In the genomic region with DNA sequence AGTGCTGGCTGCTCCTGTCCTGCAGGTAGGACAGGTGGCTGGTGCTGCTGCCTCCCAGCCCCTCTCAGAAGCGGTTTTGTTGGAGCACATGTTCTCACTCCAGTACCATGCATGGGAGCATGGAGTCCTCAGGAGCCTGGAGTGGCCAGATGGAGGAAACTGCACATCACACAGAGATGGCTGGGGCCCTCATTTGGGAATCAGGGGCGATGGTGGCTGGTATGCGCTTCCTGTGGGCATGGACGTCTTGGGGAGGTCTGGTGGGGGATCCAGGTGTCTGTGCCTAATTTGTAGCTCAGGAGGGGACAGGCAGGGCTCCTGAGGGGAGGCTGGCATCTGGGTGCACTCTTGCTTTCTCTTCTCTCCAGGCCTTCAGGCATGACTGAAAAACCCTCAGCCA, we compare ENCODE assay signal across 18 cellular contexts.
"Had no signal": no experiment of that assay in that cellular context is flagged by ENCODE, and none has a peak within 500 bp of the region (broad histone marks: within the 10 kb centered on the region; RNA-seq: fewer than 3 reads in every experiment).

No MANE protein-coding gene starts in this region.

- DNase-seq: effector memory CD4-positive, alpha-beta T cell; heart right ventricle; hypothalamus; left ventricle myocardium inferior; mesenchymal stem cell; midbrain; naive B cell; stimulated activated CD4-positive, alpha-beta T cell treated with anti-CD3 and anti-CD28 coated beads, Interleukin-2, amount 100 ng/mL, for 48 hours; tibial artery; upper lobe of right lung had no signal

- H3K4me1 Mint-ChIP-seq: nephron had no signal

- H3K4me3 Mint-ChIP-seq: naive B cell; nephron; stimulated activated naive CD8-positive, alpha-beta T cell treated with anti-CD3 and anti-CD28 coated beads, Interleukin-15, Interleukin-2, amounts not matched to agents 100 ng/mL and 50 ng/mL, for 24 hours had no signal

- H3K27ac ChIP-seq: gastrocnemius medialis, heart right ventricle, left ventricle myocardium inferior, tibial artery, upper lobe of right lung, vagina had no signal

- H3K27ac Mint-ChIP-seq: naive B cell; nephron; stimulated activated naive CD8-positive, alpha-beta T cell treated with anti-CD3 and anti-CD28 coated beads, Interleukin-15, Interleukin-2, amounts not matched to agents 100 ng/mL and 50 ng/mL, for 24 hours had no signal

- H3K4me3 ChIP-seq: gastrocnemius medialis, heart right ventricle, left ventricle myocardium inferior, lung, smooth muscle cell, tibial artery, upper lobe of right lung, vagina had no signal

- ATAC-seq: esophagus mucosa, gastrocnemius medialis, heart right ventricle, right cardiac atrium, upper lobe of right lung had no signal

- H3K27me3 ChIP-seq: gastrocnemius medialis, heart right ventricle, tibial artery, upper lobe of right lung, vagina had no signal

- H3K36me3 ChIP-seq: gastrocnemius medialis, heart right ventricle, left ventricle myocardium inferior, tibial artery, upper lobe of right lung, vagina had no signal

- H3K9me3 ChIP-seq: gastrocnemius medialis, upper lobe of right lung had no signal
